Comparison of ENCODE assay signal across 20 cellular contexts in the genomic region with DNA sequence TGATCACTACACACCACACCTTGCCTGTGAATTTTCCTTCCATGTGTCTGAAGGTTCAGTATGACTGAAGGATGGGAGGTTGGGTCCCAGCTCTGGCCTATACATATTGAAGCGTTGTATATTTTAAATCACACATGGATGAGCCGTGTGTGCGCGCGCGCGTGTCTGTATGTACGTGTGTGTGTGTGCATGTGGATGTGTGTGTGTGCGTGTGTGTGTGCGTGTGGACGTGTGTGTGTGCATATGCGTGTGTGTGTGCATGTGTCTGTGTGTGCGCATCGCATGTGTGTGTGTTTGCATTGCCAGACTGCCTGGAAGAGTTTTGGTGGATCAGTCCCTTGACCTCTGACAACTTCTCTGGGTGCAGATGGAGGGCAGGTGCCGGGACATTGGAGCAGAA. TPM values are rescaled to one million over a fixed set of nuclear protein-coding genes. Genes with fewer than 3 reads are reported as not detected.
DNase-seq lines count a peak whose midpoint lies in the region; ATAC-seq, FAIRE-seq and TF ChIP-seq lines count a peak whose summit lies in the region.
"Had no signal": no experiment of that assay in that cellular context is flagged by ENCODE, and none has a peak within 500 bp of the region (broad histone marks: within the 10 kb centered on the region; RNA-seq: fewer than 3 reads in every experiment).

No MANE protein-coding gene starts in this region.

- DNase-seq in HTR-8/SVneo (ENCODE audit: insufficient read length, low spot score) (no peak), islet precursor cell (peak; percentile 45), osteocyte (ENCODE audit: extremely low spot score, unreplicated experiment) (peak; percentile 32), NCI-H526 (lab: John Stamatoyannopoulos, UW) (no peak)
- no peak for DNase-seq in activated CD8-positive, alpha-beta memory T cell treated with anti-CD3 and anti-CD28 coated beads, Interleukin-2, amount 10 ng/mL, durations not matched to agents 7 days and 5 days
- DNase-seq in activated T-cell treated with anti-CD3 and anti-CD28 coated beads, Interleukin-2, amount 50 U/mL, for 48 hours, result no peak
- DNase-seq: CD4-positive, CD25-positive, alpha-beta regulatory T cell; H7; HFFc6; Karpas-422; NCI-H2029; NCI-H446 treated with DMSO at 0.1 percent for 48 hours; NCI-H526 treated with DMSO at 0.1 percent for 48 hours; Peyer's patch; SIG-M5; SK-N-SH had no signal

- H3K4me1 Mint-ChIP-seq in brain, result peaks cover 57% of the 10 kb centered on the region
- H3K4me1 Mint-ChIP-seq in osteocyte (ENCODE audit: unreplicated experiment), result no peaks in the 10 kb centered on the region
- H3K4me1 Mint-ChIP-seq in activated CD8-positive, alpha-beta memory T cell treated with anti-CD3 and anti-CD28 coated beads, Interleukin-2, amount 10 ng/mL, durations not matched to agents 7 days and 5 days, result peaks cover 15% of the 10 kb centered on the region

- peak overlapping the region in 1 of 5 experiments; percentile 31 for H3K4me3 Mint-ChIP-seq in brain
- no peak overlapping the region for H3K4me3 Mint-ChIP-seq in osteocyte (ENCODE audit: unreplicated experiment)
- H3K4me3 Mint-ChIP-seq in activated CD8-positive, alpha-beta memory T cell treated with anti-CD3 and anti-CD28 coated beads, Interleukin-2, amount 10 ng/mL, durations not matched to agents 7 days and 5 days, result no peak overlapping the region
- H3K4me3 Mint-ChIP-seq: CD4-positive, CD25-positive, alpha-beta regulatory T cell; HFFc6 had no signal

- H3K27me3 Mint-ChIP-seq in brain (peaks cover 2% of the 10 kb centered on the region), osteocyte (ENCODE audit: unreplicated experiment) (peaks cover 63% of the 10 kb centered on the region)
- H3K27me3 Mint-ChIP-seq in activated CD8-positive, alpha-beta memory T cell treated with anti-CD3 and anti-CD28 coated beads, Interleukin-2, amount 10 ng/mL, durations not matched to agents 7 days and 5 days, result peaks cover 6% of the 10 kb centered on the region

- peak; percentile 77 for FAIRE-seq in HTR-8/SVneo (lab: Jason Lieb, UNC)
- FAIRE-seq: A204.1, D721Med had no signal

- peaks cover 0 to 8% (median 0%) of the 10 kb centered on the region in 5 experiments for H3K9me3 Mint-ChIP-seq in brain
- H3K9me3 Mint-ChIP-seq in osteocyte (ENCODE audit: unreplicated experiment), result no peaks in the 10 kb centered on the region
- H3K9me3 Mint-ChIP-seq in activated CD8-positive, alpha-beta memory T cell treated with anti-CD3 and anti-CD28 coated beads, Interleukin-2, amount 10 ng/mL, durations not matched to agents 7 days and 5 days (ENCODE audit: low read depth), result no peaks in the 10 kb centered on the region
- H3K9me3 Mint-ChIP-seq: HFFc6 had no signal

- H3K36me3 Mint-ChIP-seq in brain (no peaks in the 10 kb centered on the region), osteocyte (ENCODE audit: unreplicated experiment) (no peaks in the 10 kb centered on the region)
- H3K36me3 Mint-ChIP-seq in activated CD8-positive, alpha-beta memory T cell treated with anti-CD3 and anti-CD28 coated beads, Interleukin-2, amount 10 ng/mL, durations not matched to agents 7 days and 5 days, result no peaks in the 10 kb centered on the region

- CTCF ChIA-PET in activated CD8-positive, alpha-beta memory T cell treated with anti-CD3 and anti-CD28 coated beads, Interleukin-2, amount 10 ng/mL, durations not matched to agents 7 days and 5 days (lab: Charles Lee), result no interaction called here

- ATAC-seq in HG03025 (IDR thresholded peaks at IDR 0.05; ENCODE audit: low FRiP score, unreplicated experiment), result no peak
- no peak for ATAC-seq in activated CD8-positive, alpha-beta memory T cell treated with anti-CD3 and anti-CD28 coated beads, Interleukin-2, amount 10 ng/mL, durations not matched to agents 7 days and 5 days

- TF ChIP-seq CTCF in brain (conservative IDR thresholded peaks at IDR 0.05), result no peak
- TF ChIP-seq CTCF in osteocyte (IDR thresholded peaks at IDR 0.05), result no peak

- peak overlapping the region in 3 of 5 experiments; percentile 71 to 78 (median 72) for H3K27ac Mint-ChIP-seq in brain
- H3K27ac Mint-ChIP-seq in osteocyte (ENCODE audit: unreplicated experiment), result no peak overlapping the region
- no peak overlapping the region for H3K27ac Mint-ChIP-seq in activated CD8-positive, alpha-beta memory T cell treated with anti-CD3 and anti-CD28 coated beads, Interleukin-2, amount 10 ng/mL, durations not matched to agents 7 days and 5 days
- H3K27ac Mint-ChIP-seq: CD4-positive, CD25-positive, alpha-beta regulatory T cell; HFFc6 had no signal

RNA-seq across cellular contexts. Expression of gene RPLP1, which starts 45.7 kb away (rescaled TPM):
- polyA plus RNA-seq in brain (ENCODE audit: insufficient read depth, low read depth, low replicate concordance), result 2,442 TPM
- 1,498 and 1,580 TPM in 2 replicates for total RNA-seq in osteocyte
- 1,000 to 10,000 TPM; 1,405 to 1,605 TPM for total RNA-seq in activated CD8-positive, alpha-beta memory T cell treated with anti-CD3 and anti-CD28 coated beads, Interleukin-2, amount 10 ng/mL, durations not matched to agents 7 days and 5 days

Comparison
In these comparisons a context has a peak if more than half of its experiments do, and no peak if none do; other contexts are left out.
1. DNase-seq: peak in islet precursor cell (single experiment) and osteocyte (single experiment); none in HTR-8/SVneo (single experiment), NCI-H526 (0 of 2), activated CD8-positive, alpha-beta memory T cell treated with anti-CD3 and anti-CD28 coated beads, Interleukin-2, amount 10 ng/mL, durations not matched to agents 7 days and 5 days (single experiment) and activated T-cell treated with anti-CD3 and anti-CD28 coated beads, Interleukin-2, amount 50 U/mL, for 48 hours (0 of 2).
2. H3K27ac Mint-ChIP-seq: peak in brain (3 of 5); none in osteocyte (single experiment) and activated CD8-positive, alpha-beta memory T cell treated with anti-CD3 and anti-CD28 coated beads, Interleukin-2, amount 10 ng/mL, durations not matched to agents 7 days and 5 days (single experiment).